29 cellular contexts compared by ENCODE assay signal in genomic region chr19:47752440-47753211, GRCh38. TPM values are rescaled to one million over a fixed set of nuclear protein-coding genes. Genes with fewer than 3 reads are reported as not detected.
DNase-seq lines count a peak whose midpoint lies in the region; ATAC-seq and TF ChIP-seq lines count a peak whose summit lies in the region.
"Had no signal": no experiment of that assay in that cellular context is flagged by ENCODE, and none has a peak within 500 bp of the region (broad histone marks: within the 10 kb centered on the region; RNA-seq: fewer than 3 reads in every experiment).

No MANE protein-coding gene starts in this region.

- peak overlapping the region; percentile 42 to 86 for H3K27ac Mint-ChIP-seq in activated naive CD4-positive, alpha-beta T cell treated with anti-CD3 and anti-CD28 coated beads, Interleukin-2, amount 50 U/mL, for 72 hours
- peak overlapping the region; percentile 12 for H3K27ac Mint-ChIP-seq in activated naive CD8-positive, alpha-beta T cell treated with anti-CD3 and anti-CD28 coated beads for 36 hours
- peak overlapping the region; percentile 31 for H3K27ac Mint-ChIP-seq in stimulated activated naive B cell treated with anti-CD40 and anti-IgM and Interleukin-4, amounts not matched to agents 10 μg/mL and 1 μg/mL and 100 μg/mL, for 72 hours
- H3K27ac Mint-ChIP-seq: activated B cell treated with CpG ODN at 0.5 μM for 24 hours; activated T-helper 2 cell treated with anti-CD3 and anti-CD28 coated beads, Interferon-gamma antibody, Interleukin-2, Interleukin-4, amounts not matched to agents 10 μg/mL and 5 μg/mL and 100 μg/mL, durations not matched to agents 14 hours and 24 hours and 36 hours; HFFc6; memory B cell; neural progenitor cell had no signal

- no peaks in the 10 kb centered on the region for H3K27me3 Mint-ChIP-seq in activated naive CD8-positive, alpha-beta T cell treated with anti-CD3 and anti-CD28 coated beads for 36 hours
- H3K27me3 Mint-ChIP-seq in stimulated activated naive B cell treated with anti-CD40 and anti-IgM and Interleukin-4, amounts not matched to agents 10 μg/mL and 1 μg/mL and 100 μg/mL, for 72 hours: no peaks in the 10 kb centered on the region
- H3K27me3 Mint-ChIP-seq: activated B cell treated with CpG ODN at 0.5 μM for 24 hours; central memory CD8-positive, alpha-beta T cell; memory B cell; stimulated activated naive CD8-positive, alpha-beta T cell treated with anti-CD3 and anti-CD28 coated beads, Interleukin-15, Interleukin-2, amounts not matched to agents 100 ng/mL and 50 ng/mL, for 24 hours had no signal

- peaks cover 14 to 33% of the 10 kb centered on the region in 2 donors for H3K36me3 Mint-ChIP-seq in activated naive CD4-positive, alpha-beta T cell treated with anti-CD3 and anti-CD28 coated beads, Interleukin-2, amount 50 U/mL, for 72 hours
- peaks cover 41% of the 10 kb centered on the region for H3K36me3 Mint-ChIP-seq in activated naive CD8-positive, alpha-beta T cell treated with anti-CD3 and anti-CD28 coated beads for 36 hours
- H3K36me3 Mint-ChIP-seq in stimulated activated naive B cell treated with anti-CD40 and anti-IgM and Interleukin-4, amounts not matched to agents 10 μg/mL and 1 μg/mL and 100 μg/mL, for 72 hours: peaks cover 63 to 73% of the 10 kb centered on the region in 2 donors

- in situ Hi-C loops in GM13976 (cut with MboI; ENCODE audit: low sequenced_read_pairs, unreplicated experiment): no loop called here

- H3K4me1 Mint-ChIP-seq in activated naive CD8-positive, alpha-beta T cell treated with anti-CD3 and anti-CD28 coated beads for 36 hours: peaks cover 25% of the 10 kb centered on the region
- peaks cover 15 to 31% of the 10 kb centered on the region in 2 donors for H3K4me1 Mint-ChIP-seq in stimulated activated naive B cell treated with anti-CD40 and anti-IgM and Interleukin-4, amounts not matched to agents 10 μg/mL and 1 μg/mL and 100 μg/mL, for 72 hours

- no peak overlapping the region for H3K4me3 Mint-ChIP-seq in activated naive CD8-positive, alpha-beta T cell treated with anti-CD3 and anti-CD28 coated beads for 36 hours
- no peak overlapping the region for H3K4me3 Mint-ChIP-seq in stimulated activated naive B cell treated with anti-CD40 and anti-IgM and Interleukin-4, amounts not matched to agents 10 μg/mL and 1 μg/mL and 100 μg/mL, for 72 hours
- H3K4me3 Mint-ChIP-seq: activated B cell treated with CpG ODN at 0.5 μM for 24 hours; central memory CD8-positive, alpha-beta T cell; HFFc6; memory B cell; neural progenitor cell; stimulated activated naive CD8-positive, alpha-beta T cell treated with anti-CD3 and anti-CD28 coated beads, Interleukin-15, Interleukin-2, amounts not matched to agents 100 ng/mL and 50 ng/mL, for 24 hours had no signal

- TF ChIP-seq CTCF in GM13976 (IDR thresholded peaks at IDR 0.05; ENCODE audit: borderline replicate concordance, control extremely low read depth, extremely low read depth, insufficient read depth, missing control alignments): no peak
- no peak for TF ChIP-seq CTCF in omental fat pad (IDR thresholded peaks at IDR 0.05)

- H3K9me3 Mint-ChIP-seq in activated naive CD4-positive, alpha-beta T cell treated with anti-CD3 and anti-CD28 coated beads, Interleukin-2, amount 50 U/mL, for 72 hours: no peaks in the 10 kb centered on the region
- no peaks in the 10 kb centered on the region for H3K9me3 Mint-ChIP-seq in activated naive CD8-positive, alpha-beta T cell treated with anti-CD3 and anti-CD28 coated beads for 36 hours
- no peaks in the 10 kb centered on the region for H3K9me3 Mint-ChIP-seq in stimulated activated naive B cell treated with anti-CD40 and anti-IgM and Interleukin-4, amounts not matched to agents 10 μg/mL and 1 μg/mL and 100 μg/mL, for 72 hours
- H3K9me3 Mint-ChIP-seq: activated B cell treated with CpG ODN at 0.5 μM for 24 hours; activated T-helper 2 cell treated with anti-CD3 and anti-CD28 coated beads, Interferon-gamma antibody, Interleukin-2, Interleukin-4, amounts not matched to agents 10 μg/mL and 5 μg/mL and 100 μg/mL, durations not matched to agents 14 hours and 24 hours and 36 hours; central memory CD8-positive, alpha-beta T cell; HFFc6; memory B cell; neural progenitor cell; stimulated activated naive CD8-positive, alpha-beta T cell treated with anti-CD3 and anti-CD28 coated beads, Interleukin-15, Interleukin-2, amounts not matched to agents 100 ng/mL and 50 ng/mL, for 24 hours had no signal

- no peak for DNase-seq in activated naive CD4-positive, alpha-beta T cell treated with anti-CD3 and anti-CD28 coated beads, Interleukin-2, amount 50 U/mL, for 72 hours (ENCODE audit: low spot score in 2 of 2)
- DNase-seq in activated naive CD4-positive, alpha-beta T cell treated with anti-CD3 and anti-CD28 coated beads, Interleukin-2, amount 50 U/mL, for 16 hours: no peak
- DNase-seq in GM13976 (ENCODE audit: low spot score): peak; percentile 20
- DNase-seq in activated naive CD8-positive, alpha-beta T cell treated with anti-CD3 and anti-CD28 coated beads for 36 hours: no peak
- DNase-seq in stimulated activated naive B cell treated with anti-CD40 and anti-IgM and Interleukin-4, amounts not matched to agents 10 μg/mL and 1 μg/mL and 100 μg/mL, for 72 hours: no peak
- no peak for DNase-seq in omental fat pad (ENCODE audit: low spot score)
- DNase-seq in NCI-H1092 treated with DMSO at 0.1 percent for 48 hours (lab: John Stamatoyannopoulos, UW): no peak
- DNase-seq: activated B cell treated with CpG ODN at 0.5 μM for 24 hours; activated CD4-positive, alpha-beta T cell treated with anti-CD3 and anti-CD28 coated beads, Interleukin-2, amount 50 U/mL, for 48 hours; adrenal gland; body of pancreas; DMS 273 treated with DMSO at 0.1 percent for 48 hours; head of caudate nucleus; HFFc6; KBM-7; MG63; NCI-H1930; NCI-H510A treated with DMSO at 0.1 percent for 48 hours; OCI-M1; stimulated activated CD4-positive, alpha-beta T cell treated with anti-CD3 and anti-CD28 coated beads, Interleukin-1b, Interleukin-23, amount 100 ng/mL, for 48 hours had no signal

- ATAC-seq in activated naive CD4-positive, alpha-beta T cell treated with anti-CD3 and anti-CD28 coated beads, Interleukin-2, amount 50 U/mL, for 72 hours: no peak
- ATAC-seq in stimulated activated naive B cell treated with anti-CD40 and anti-IgM and Interleukin-4, amounts not matched to agents 10 μg/mL and 1 μg/mL and 100 μg/mL, for 72 hours (replicated peaks): no peak
- no peak for ATAC-seq in omental fat pad (ENCODE audit: low FRiP score)
- ATAC-seq: body of pancreas, left lobe of liver had no signal

RNA-seq across cellular contexts. Expression of gene NOP53, which starts 7.3 kb away (rescaled TPM):
- total RNA-seq in activated naive CD4-positive, alpha-beta T cell treated with anti-CD3 and anti-CD28 coated beads, Interleukin-2, amount 50 U/mL, for 72 hours: 100 to 1,000 TPM; 324 to 421 TPM
- total RNA-seq in activated naive CD8-positive, alpha-beta T cell treated with anti-CD3 and anti-CD28 coated beads for 36 hours: 100 to 1,000 TPM; 248 to 249 TPM
- total RNA-seq in omental fat pad: 100 to 1,000 TPM; 212 to 267 (median 232) TPM

RNA-seq across cellular contexts. Expression of gene SELENOW, which starts 25.9 kb away (rescaled TPM):
- total RNA-seq in activated naive CD4-positive, alpha-beta T cell treated with anti-CD3 and anti-CD28 coated beads, Interleukin-2, amount 50 U/mL, for 72 hours: 100 to 1,000 TPM; 120 TPM
- total RNA-seq in activated naive CD8-positive, alpha-beta T cell treated with anti-CD3 and anti-CD28 coated beads for 36 hours: 100 to 1,000 TPM in 1 of 2 experiments, 10 to 100 TPM in 1; 99.1 to 107 TPM
- 100 to 1,000 TPM; 198 to 420 (median 334) TPM for total RNA-seq in omental fat pad

RNA-seq across cellular contexts. Expression of gene EHD2, which starts 39.4 kb away (rescaled TPM):
- total RNA-seq in activated naive CD4-positive, alpha-beta T cell treated with anti-CD3 and anti-CD28 coated beads, Interleukin-2, amount 50 U/mL, for 72 hours: 1 to 10 TPM; 1.1 to 2.0 TPM
- total RNA-seq in activated naive CD8-positive, alpha-beta T cell treated with anti-CD3 and anti-CD28 coated beads for 36 hours: under 1 TPM; 0.44 to 0.68 TPM
- 100 to 1,000 TPM in 3 of 4 donors, 10 to 100 TPM in 1; 93.5 to 184 (median 124) TPM for total RNA-seq in omental fat pad
- total RNA-seq: activated B cell treated with CpG ODN at 0.5 μM for 24 hours had no signal

RNA-seq across cellular contexts. Expression of gene TPRX1, which starts 51.7 kb away (rescaled TPM):
- total RNA-seq in activated naive CD4-positive, alpha-beta T cell treated with anti-CD3 and anti-CD28 coated beads, Interleukin-2, amount 50 U/mL, for 72 hours: not detected
- not detected for total RNA-seq in activated naive CD8-positive, alpha-beta T cell treated with anti-CD3 and anti-CD28 coated beads for 36 hours
- not detected for total RNA-seq in omental fat pad
- total RNA-seq: activated B cell treated with CpG ODN at 0.5 μM for 24 hours; activated T-helper 2 cell treated with anti-CD3 and anti-CD28 coated beads, Interferon-gamma antibody, Interleukin-2, Interleukin-4, amounts not matched to agents 10 μg/mL and 5 μg/mL and 100 μg/mL, durations not matched to agents 14 hours and 24 hours and 36 hours; adrenal gland; body of pancreas; HFFc6; HT-29; left lobe of liver; right atrium auricular region; thoracic aorta had no signal

Comparison
In these comparisons a context has a peak if more than half of its experiments do, and no peak if none do; other contexts are left out.
1. H3K27ac Mint-ChIP-seq: peak in every context shown above with its lines; median percentile 64 in activated naive CD4-positive, alpha-beta T cell treated with anti-CD3 and anti-CD28 coated beads, Interleukin-2, amount 50 U/mL, for 72 hours; 31 in stimulated activated naive B cell treated with anti-CD40 and anti-IgM and Interleukin-4, amounts not matched to agents 10 μg/mL and 1 μg/mL and 100 μg/mL, for 72 hours; 12 in activated naive CD8-positive, alpha-beta T cell treated with anti-CD3 and anti-CD28 coated beads for 36 hours.
2. RNA of gene EHD2, which starts 39.4 kb away (total RNA-seq): 93.5 to 184 TPM in omental fat pad; 1.1 to 2.0 TPM in activated naive CD4-positive, alpha-beta T cell treated with anti-CD3 and anti-CD28 coated beads, Interleukin-2, amount 50 U/mL, for 72 hours and 0.44 to 0.68 TPM in activated naive CD8-positive, alpha-beta T cell treated with anti-CD3 and anti-CD28 coated beads for 36 hours; every median in the first group is over 10 times any median in the second.